In genomic region chr7:99330314-99330961, GRCh38 we compare ENCODE assay signal across 11 cellular contexts. TPM values are rescaled to one million over a fixed set of nuclear protein-coding genes. Genes with fewer than 3 reads are reported as not detected.
DNase-seq lines count a peak whose midpoint lies in the region; ATAC-seq, FAIRE-seq and TF ChIP-seq lines count a peak whose summit lies in the region.
"Not testable (repeated sequence)": the region's sequence is repeated elsewhere in the genome, so short reads cannot be mapped to it uniquely, and the experiment has no call there.
"Had no signal": no experiment of that assay in that cellular context is flagged by ENCODE, and none has a peak within 500 bp of the region (broad histone marks: within the 10 kb centered on the region; RNA-seq: fewer than 3 reads in every experiment).

No MANE protein-coding gene starts in this region.

- WGBS in K562 (ENCODE audit: insufficient coverage, low coverage, missing lambda C conversion rate), result 11% methylated on average over 8 of the region's 8 CpGs

- not testable (repeated sequence) for H3K9me2 ChIP-seq in PC-9 (ENCODE audit: insufficient read depth)

- DNase-seq in Caki2 (ENCODE audit: low read depth) (peak; percentile 65), PC-9 (peak; percentile 59 to 92), K562 (ENCODE audit: extremely low read depth in 1 of 4, low spot score in 3 of 4) (peak; percentile 45 to 87 (median 58)), glomerular endothelial cell (ENCODE audit: extremely low read depth, low read depth, low spot score) (peak; percentile 42)
- DNase-seq in activated CD4-positive, alpha-beta T cell treated with anti-CD3 and anti-CD28 coated beads for 48 hours, result peak; percentile 31
- not testable (repeated sequence) for DNase-seq in naive thymus-derived CD4-positive, alpha-beta T cell
- DNase-seq in stimulated activated naive CD8-positive, alpha-beta T cell treated with anti-CD3 and anti-CD28 coated beads, Interleukin-15, amount 100 ng/mL, for 72 hours, result peak in 1 of 2 donors; percentile 29

- H3K4me1 ChIP-seq in KMS-11 (ENCODE audit: low read depth, poor library complexity, severe bottlenecking) (peaks cover 44% of the 10 kb centered on the region), PC-9 (replicated peaks; ENCODE audit: insufficient read depth) (peaks cover 52% of the 10 kb centered on the region), K562 (replicated peaks in 1 of 2; ENCODE audit: control insufficient read depth in 2 of 2, insufficient read depth in 2 of 2, low read length in 2 of 2) (peaks cover 18 to 36% of the 10 kb centered on the region in 2 experiments)
- H3K4me1 ChIP-seq in naive thymus-derived CD4-positive, alpha-beta T cell (ENCODE audit: control insufficient read depth in 2 of 2, insufficient read depth in 2 of 2, low read length in 2 of 2), result peaks cover 21% of the 10 kb centered on the region in 2 donors

- POLR2A ChIA-PET in PC-9 (lab: Charles Lee; ENCODE audit: unreplicated experiment) (interaction anchor here (0.7 kb wide), 1 partner anchor 556 kb away, joined by 25 read pairs; no protein-coding TSS in a partner anchor), K562 (lab: Yijun Ruan, JAX) (interaction anchor here (0.6 to 1.1 kb wide), 5 partner anchors 12 to 733 kb away, joined by 3 to 4 read pairs (median 3); no protein-coding TSS in a partner anchor)
- POLR2A ChIA-PET in naive thymus-derived CD4-positive, alpha-beta T cell (lab: Charles Lee), result not testable (repeated sequence)

- not testable (repeated sequence) for H4K20me1 ChIP-seq in KMS-11 (ENCODE audit: insufficient read depth); PC-9 (ENCODE audit: insufficient read depth); K562 (replicated peaks; ENCODE audit: control insufficient read depth, insufficient read depth, low read length)

- TF ChIP-seq EP300 in K562 (IDR thresholded peaks at IDR 0.05; ENCODE audit: low read length), result peak; percentile 82

- not testable (repeated sequence) for BruUV-seq in PC-9 (replicated peaks; lab: Mats Ljungman, UMichigan); K562 (replicated peaks; lab: Mats Ljungman, UMichigan)

- H3K4me3 Mint-ChIP-seq in naive thymus-derived CD4-positive, alpha-beta T cell, result peak overlapping the region in 9 of 10 donors; percentile 12 to 68 (median 41)
- H3K4me3 Mint-ChIP-seq in stimulated activated naive CD8-positive, alpha-beta T cell treated with anti-CD3 and anti-CD28 coated beads, Interleukin-15, amount 100 ng/mL, for 72 hours, result peak overlapping the region; percentile 58 to 78

- H3K9me1 ChIP-seq in K562 (ENCODE audit: control insufficient read depth, insufficient read depth, low read length), result not testable (repeated sequence)

- in situ Hi-C loops in Caki2 (cut with HindIII; ENCODE audit: low pct_unique_long_range_greater_than_20kb, low sequenced_read_pairs); K562 (cut with MboI): not testable (repeated sequence)

- H3K9ac ChIP-seq in KMS-11, result not testable (repeated sequence)
- peak overlapping the region; percentile 66 to 81; a peak in 3 of 4 replicates for H3K9ac ChIP-seq in K562 (ENCODE audit: insufficient read depth in 1 of 2, low read depth in 2 of 2, low read length in 2 of 2)

- H3K36me3 Mint-ChIP-seq in naive thymus-derived CD4-positive, alpha-beta T cell, result peaks cover 0 to 13% (median 8%) of the 10 kb centered on the region in 5 donors

- H3K4me1 Mint-ChIP-seq in naive thymus-derived CD4-positive, alpha-beta T cell, result peaks cover 42 to 70% (median 61%) of the 10 kb centered on the region in 7 donors
- peaks cover 58% of the 10 kb centered on the region for H3K4me1 Mint-ChIP-seq in stimulated activated naive CD8-positive, alpha-beta T cell treated with anti-CD3 and anti-CD28 coated beads, Interleukin-15, amount 100 ng/mL, for 72 hours

- peak; percentile 95 for FAIRE-seq in K562 (lab: Jason Lieb, UNC)

- H3K27me3 Mint-ChIP-seq in naive thymus-derived CD4-positive, alpha-beta T cell; stimulated activated naive CD8-positive, alpha-beta T cell treated with anti-CD3 and anti-CD28 coated beads, Interleukin-15, amount 100 ng/mL, for 72 hours: not testable (repeated sequence)

- ATAC-seq in K562, result peak; percentile 74
- ATAC-seq in naive thymus-derived CD4-positive, alpha-beta T cell, result peak; percentile 53
- ATAC-seq in stimulated activated naive CD8-positive, alpha-beta T cell treated with anti-CD3 and anti-CD28 coated beads, Interleukin-15, amount 100 ng/mL, for 72 hours, result peak; percentile 68

- H3K4me3 ChIP-seq in KMS-11 (IDR thresholded peaks at IDR 0.05; ENCODE audit: insufficient read depth, low read depth, low read length); naive thymus-derived CD4-positive, alpha-beta T cell (ENCODE audit: low read length): not testable (repeated sequence)
- H3K4me3 ChIP-seq in PC-9, result peak overlapping the region; percentile 39; the same call in 1 of the 2 replicates
- peak overlapping the region; percentile 9; the same call in 1 of the 2 replicates for H3K4me3 ChIP-seq in K562

- not testable (repeated sequence) for TF ChIP-seq RAD21 in K562 (CRISPR knock-in tag; conservative IDR thresholded peaks at IDR 0.05 in 1 of 2, IDR thresholded peaks at IDR 0.05 in 1 of 2)

- peak overlapping the region in 7 of 9 donors; percentile 10 to 84 (median 43) for H3K27ac Mint-ChIP-seq in naive thymus-derived CD4-positive, alpha-beta T cell
- H3K27ac Mint-ChIP-seq in stimulated activated naive CD8-positive, alpha-beta T cell treated with anti-CD3 and anti-CD28 coated beads, Interleukin-15, amount 100 ng/mL, for 72 hours, result peak overlapping the region; percentile 89 to 97

- H3K27ac ChIP-seq in KMS-11, result peak overlapping the region; percentile 33; the same call in 1 of the 2 replicates
- H3K27ac ChIP-seq in PC-9, result peak overlapping the region; percentile 97
- H3K27ac ChIP-seq in K562 (ENCODE audit: extremely low read depth, low read depth, low read length), result peak overlapping the region; percentile 85
- H3K27ac ChIP-seq in naive thymus-derived CD4-positive, alpha-beta T cell (ENCODE audit: low read depth, low read length), result not testable (repeated sequence)

- not testable (repeated sequence) for H3K9me3 ChIP-seq in PC-9 (ENCODE audit: insufficient read depth, low read depth); K562 (replicated peaks; ENCODE audit: control insufficient read depth, insufficient read depth, low read depth, low read length); naive thymus-derived CD4-positive, alpha-beta T cell (ENCODE audit: control insufficient read depth in 2 of 3, low read length in 3 of 3)

- peak; percentile 56 for TF ChIP-seq POLR2A in K562 (conservative IDR thresholded peaks at IDR 0.05)

- not testable (repeated sequence) for H2AFZ ChIP-seq in KMS-11 (ENCODE audit: low read depth); PC-9
- H2AFZ ChIP-seq in K562 (ENCODE audit: low read depth, low read length), result peak overlapping the region; percentile 37

- H3K79me2 ChIP-seq in KMS-11 (ENCODE audit: insufficient read depth, low read depth) (peaks cover 81% of the 10 kb centered on the region), PC-9 (ENCODE audit: low read depth) (peaks cover 85% of the 10 kb centered on the region), K562 (ENCODE audit: control insufficient read depth, insufficient read depth, low read length) (peaks cover 84% of the 10 kb centered on the region)

- CTCF ChIA-PET in PC-9 (lab: Charles Lee); K562 (lab: Yijun Ruan, JAX; ENCODE audit: low intra/inter-chr PET ratio); naive thymus-derived CD4-positive, alpha-beta T cell (lab: Charles Lee): not testable (repeated sequence)

- intact Hi-C loops in PC-9 (cut with micrococcal nuclease; ENCODE audit: unreplicated experiment), result loop anchor here (5.0 kb wide), 1 partner anchor 288 kb away; no protein-coding TSS in a partner anchor
- intact Hi-C loops in K562 (cut with micrococcal nuclease); naive thymus-derived CD4-positive, alpha-beta T cell (cut with micrococcal nuclease): not testable (repeated sequence)

- H3K36me3 ChIP-seq in KMS-11 (ENCODE audit: insufficient read depth) (peaks cover 11% of the 10 kb centered on the region; the same call in 1 of the 2 replicates), PC-9 (ENCODE audit: low read depth) (peaks cover 37% of the 10 kb centered on the region), K562 (ENCODE audit: control insufficient read depth, insufficient read depth, low read length) (peaks cover 38% of the 10 kb centered on the region)
- H3K36me3 ChIP-seq in naive thymus-derived CD4-positive, alpha-beta T cell (ENCODE audit: control insufficient read depth in 2 of 3, insufficient read depth in 3 of 3, low read length in 3 of 3), result peaks cover 0 to 30% (median 0%) of the 10 kb centered on the region in 3 experiments

- H3K4me2 ChIP-seq in KMS-11 (peak overlapping the region; percentile 33), PC-9 (peak overlapping the region; percentile 70), K562 (ENCODE audit: insufficient read depth, low read length) (peak overlapping the region; percentile 53)

- H3K27me3 ChIP-seq in KMS-11 (ENCODE audit: insufficient read depth, low read depth); PC-9 (ENCODE audit: insufficient read depth, low read depth); K562 (ENCODE audit: control insufficient read depth in 2 of 2, insufficient read depth in 2 of 2, low read length in 2 of 2); naive thymus-derived CD4-positive, alpha-beta T cell (ENCODE audit: control insufficient read depth in 2 of 2, insufficient read depth in 2 of 2, low read length in 2 of 2): not testable (repeated sequence)

- H3F3A ChIP-seq in PC-9 (ENCODE audit: insufficient read depth, low read depth), result peaks cover 57% of the 10 kb centered on the region

- H3K9me3 Mint-ChIP-seq in naive thymus-derived CD4-positive, alpha-beta T cell; stimulated activated naive CD8-positive, alpha-beta T cell treated with anti-CD3 and anti-CD28 coated beads, Interleukin-15, amount 100 ng/mL, for 72 hours: not testable (repeated sequence)

- not testable (repeated sequence) for TF ChIP-seq CTCF in KMS-11 (conservative IDR thresholded peaks at IDR 0.05; ENCODE audit: low read depth, low read length); PC-9 (conservative IDR thresholded peaks at IDR 0.05); K562 (IDR thresholded peaks at IDR 0.05 in 2 of 3, conservative IDR thresholded peaks at IDR 0.05 in 1 of 3; ENCODE audit: insufficient read depth in 2 of 3, low read depth in 1 of 3, low read length in 3 of 3)

RNA-seq across cellular contexts. Expression of gene ARPC1A, which starts 4.7 kb away (rescaled TPM):
- 125 and 179 TPM in 2 replicates for total RNA-seq in Caki2 (2014; rRNA removed; shearing (Covaris generic); ENCODE audit: low replicate concordance)
- total RNA-seq in PC-9 (2021), result 274 and 305 TPM in 2 replicates
- total RNA-seq in K562 (2011; cell fraction: chromatin; rRNA removed; ENCODE audit: low replicate concordance), result 32.7 and 51.7 TPM in 2 replicates
- 40.7 and 42.2 TPM in 2 replicates for total RNA-seq in K562 (2011; cell fraction: nucleolus; rRNA removed)
- 40.5 and 61.6 TPM in 2 replicates for total RNA-seq in K562 (2011; cell fraction: nucleoplasm; rRNA removed)
- total RNA-seq in K562 (2014; rRNA removed), result 55.6 and 87.2 TPM in 2 replicates
- 75.4 and 83.0 TPM in 2 replicates for total RNA-seq in K562 (2014; rRNA removed; fragmentation: Illumina TruSeq; extraction: Trizol)
- 78.7 and 86.1 TPM in 2 replicates for total RNA-seq in K562 (2015; rRNA removed; fragmentation: Illumina TruSeq; extraction: Trizol)
- 120 and 121 TPM in 2 replicates for total RNA-seq in K562 (2021)
- 39.5 and 41.9 TPM in 2 replicates for polyA plus RNA-seq in K562 (2011; rRNA removed)
- 61.5 and 87.8 TPM in 2 replicates for polyA plus RNA-seq in K562 (2011; cell fraction: cytosol; rRNA removed)
- 44.9 and 61.3 TPM in 2 replicates for polyA plus RNA-seq in K562 (2011; cell fraction: nucleus; rRNA removed)
- polyA plus RNA-seq in K562 (2012), result 108 and 132 TPM in 2 replicates
- polyA plus RNA-seq in K562 (2014; fragmentation: Illumina TruSeq; extraction: Trizol), result 96.4 and 107 TPM in 2 replicates
- 100 to 1,000 TPM; 130 to 151 TPM for polyA plus RNA-seq in K562 (2014; fragmentation: Nextera tagmentation; extraction: Ambion mirVana)
- 74.6 and 75.7 TPM in 2 replicates for polyA plus RNA-seq in K562 (2014; rRNA removed)
- 42.0 and 57.7 TPM in 2 replicates for polyA minus RNA-seq in K562 (2011; rRNA and poly(A)+ RNA removed)
- polyA minus RNA-seq in K562 (2011; cell fraction: cytosol; rRNA and poly(A)+ RNA removed), result 31.2 and 36.7 TPM in 2 replicates
- 20.7 and 21.9 TPM in 2 replicates for polyA minus RNA-seq in K562 (2011; cell fraction: nucleus; rRNA and poly(A)+ RNA removed)
- total RNA-seq in glomerular endothelial cell, result 160 and 225 TPM in 2 replicates
- 10 to 100 TPM; 28.1 to 62.5 (median 43.2) TPM for total RNA-seq in naive thymus-derived CD4-positive, alpha-beta T cell
- polyA plus RNA-seq in naive thymus-derived CD4-positive, alpha-beta T cell, result 100 to 1,000 TPM in 1 of 2 donors, 10 to 100 TPM in 1; 55.7 to 101 TPM

RNA-seq across cellular contexts. Expression of gene ARPC1B, which starts 44.1 kb away (rescaled TPM):
- 491 and 523 TPM in 2 replicates for total RNA-seq in Caki2 (2014; rRNA removed; shearing (Covaris generic); ENCODE audit: low replicate concordance)
- 276 and 289 TPM in 2 replicates for total RNA-seq in PC-9 (2021)
- 99.9 and 272 TPM in 2 replicates for total RNA-seq in K562 (2011; cell fraction: chromatin; rRNA removed; ENCODE audit: low replicate concordance)
- 195 and 204 TPM in 2 replicates for total RNA-seq in K562 (2011; cell fraction: nucleolus; rRNA removed)
- 146 and 192 TPM in 2 replicates for total RNA-seq in K562 (2011; cell fraction: nucleoplasm; rRNA removed)
- total RNA-seq in K562 (2014; rRNA removed), result 357 and 436 TPM in 2 replicates
- total RNA-seq in K562 (2014; rRNA removed; fragmentation: Illumina TruSeq; extraction: Trizol), result 77.8 and 81.5 TPM in 2 replicates
- 216 and 235 TPM in 2 replicates for total RNA-seq in K562 (2015; rRNA removed; fragmentation: Illumina TruSeq; extraction: Trizol)
- total RNA-seq in K562 (2021), result 187 and 221 TPM in 2 replicates
- 211 and 213 TPM in 2 replicates for polyA plus RNA-seq in K562 (2011; rRNA removed)
- 307 and 633 TPM in 2 replicates for polyA plus RNA-seq in K562 (2011; cell fraction: cytosol; rRNA removed)
- polyA plus RNA-seq in K562 (2011; cell fraction: nucleus; rRNA removed), result 159 and 253 TPM in 2 replicates
- polyA plus RNA-seq in K562 (2012), result 510 and 518 TPM in 2 replicates
- polyA plus RNA-seq in K562 (2014; fragmentation: Illumina TruSeq; extraction: Trizol), result 93.3 and 345 TPM in 2 replicates
- 10 to 100 TPM in 1 of 2 experiments, 1 to 10 TPM in 1; 6.7 to 38.7 TPM for polyA plus RNA-seq in K562 (2014; fragmentation: Nextera tagmentation; extraction: Ambion mirVana)
- polyA plus RNA-seq in K562 (2014; rRNA removed), result 308 and 407 TPM in 2 replicates
- polyA minus RNA-seq in K562 (2011; rRNA and poly(A)+ RNA removed), result 59.3 and 102 TPM in 2 replicates
- 118 and 133 TPM in 2 replicates for polyA minus RNA-seq in K562 (2011; cell fraction: cytosol; rRNA and poly(A)+ RNA removed)
- 73.5 and 76.2 TPM in 2 replicates for polyA minus RNA-seq in K562 (2011; cell fraction: nucleus; rRNA and poly(A)+ RNA removed)
- 509 and 602 TPM in 2 replicates for total RNA-seq in glomerular endothelial cell
- 100 to 1,000 TPM in 4 of 5 experiments, 10 to 100 TPM in 1; 88.1 to 364 (median 141) TPM for total RNA-seq in naive thymus-derived CD4-positive, alpha-beta T cell
- polyA plus RNA-seq in naive thymus-derived CD4-positive, alpha-beta T cell, result 100 to 1,000 TPM; 379 to 575 TPM

RNA-seq across cellular contexts. Expression of gene MYH16, which starts 57.8 kb away (rescaled TPM):
- total RNA-seq in Caki2 (2014; rRNA removed; shearing (Covaris generic); ENCODE audit: low replicate concordance), result 0.09 and 0.24 TPM in 2 replicates
- 11.7 and 18.0 TPM in 2 replicates for total RNA-seq in PC-9 (2021)
- not detected in 2 replicates for total RNA-seq in K562 (2011; cell fraction: chromatin; rRNA removed; ENCODE audit: low replicate concordance)
- total RNA-seq in K562 (2011; cell fraction: nucleolus; rRNA removed), result not detected in 2 replicates
- not detected in 2 replicates for total RNA-seq in K562 (2011; cell fraction: nucleoplasm; rRNA removed)
- total RNA-seq in K562 (2014; rRNA removed), result not detected in 2 replicates
- not detected in 2 replicates for total RNA-seq in K562 (2014; rRNA removed; fragmentation: Illumina TruSeq; extraction: Trizol)
- not detected in 2 replicates for total RNA-seq in K562 (2015; rRNA removed; fragmentation: Illumina TruSeq; extraction: Trizol)
- total RNA-seq in K562 (2021), result not detected in 2 replicates
- not detected in 2 replicates for polyA plus RNA-seq in K562 (2011; rRNA removed)
- 0.01 TPM in 1 of 2 replicates, not detected in the other for polyA plus RNA-seq in K562 (2011; cell fraction: cytosol; rRNA removed)
- 0.27 TPM in 1 of 2 replicates, not detected in the other for polyA plus RNA-seq in K562 (2011; cell fraction: nucleus; rRNA removed)
- 0.12 TPM in 1 of 2 replicates, not detected in the other for polyA plus RNA-seq in K562 (2012)
- polyA plus RNA-seq in K562 (2014; fragmentation: Illumina TruSeq; extraction: Trizol), result not detected in 2 replicates
- polyA plus RNA-seq in K562 (2014; fragmentation: Nextera tagmentation; extraction: Ambion mirVana), result not detected
- 0.09 and 0.23 TPM in 2 replicates for polyA plus RNA-seq in K562 (2014; rRNA removed)
- not detected in 2 replicates for polyA minus RNA-seq in K562 (2011; rRNA and poly(A)+ RNA removed)
- polyA minus RNA-seq in K562 (2011; cell fraction: cytosol; rRNA and poly(A)+ RNA removed), result not detected in 2 replicates
- not detected in 2 replicates for polyA minus RNA-seq in K562 (2011; cell fraction: nucleus; rRNA and poly(A)+ RNA removed)
- 0.12 and 1.3 TPM in 2 replicates for total RNA-seq in glomerular endothelial cell
- total RNA-seq in naive thymus-derived CD4-positive, alpha-beta T cell, result not detected
- not detected for polyA plus RNA-seq in naive thymus-derived CD4-positive, alpha-beta T cell
- total RNA-seq: endodermal cell, G401, left lobe of liver had no signal
